ENCODE assay signal across 25 cellular contexts in genomic region chr15:54559405-54560064, GRCh38.
DNase-seq lines count a peak whose midpoint lies in the region; ATAC-seq, FAIRE-seq and TF ChIP-seq lines count a peak whose summit lies in the region.
"Had no signal": no experiment of that assay in that cellular context is flagged by ENCODE, and none has a peak within 500 bp of the region (broad histone marks: within the 10 kb centered on the region; RNA-seq: fewer than 3 reads in every experiment).

No MANE protein-coding gene starts in this region.

- H3K36me3 Mint-ChIP-seq in mesothelial cell of epicardium: no peaks in the 10 kb centered on the region
- H3K36me3 Mint-ChIP-seq: activated naive CD8-positive, alpha-beta T cell treated with anti-CD3 and anti-CD28 coated beads, Interleukin-2, amount 10 ng/mL, durations not matched to agents 7 days and 5 days; naive thymus-derived CD4-positive, alpha-beta T cell; type B pancreatic cell had no signal

- DNase-seq in A549 (ENCODE audit: low read depth in 1 of 2, low spot score in 1 of 2) (no peak), K562 (ENCODE audit: extremely low read depth in 1 of 4, low spot score in 3 of 4) (no peak), midbrain (lab: John Stamatoyannopoulos, UW) (peak; percentile 14), NCI-H2081 treated with DMSO at 0.1 percent for 48 hours (lab: John Stamatoyannopoulos, UW) (no peak), mesothelial cell of epicardium (ENCODE audit: low spot score in 2 of 2, unreplicated experiment in 2 of 2) (no peak)
- DNase-seq in activated CD8-positive, alpha-beta memory T cell treated with anti-CD3 and anti-CD28 coated beads, Interleukin-2, amount 50 U/mL, for 4 hours: no peak
- DNase-seq: activated CD4-positive, alpha-beta T cell treated with anti-CD3 and anti-CD28 coated beads for 36 hours; activated effector memory CD4-positive, alpha-beta T cell treated with Interleukin-2 at 50 U/mL for 16 hours; activated naive CD8-positive, alpha-beta T cell treated with anti-CD3 and anti-CD28 coated beads, Interleukin-2, amount 10 ng/mL, durations not matched to agents 7 days and 5 days; central memory CD4-positive, alpha-beta T cell; esophagus squamous epithelium; foreskin melanocyte; hippocampal formation; naive thymus-derived CD4-positive, alpha-beta T cell; NCI-H1105; NCI-H187 treated with DMSO at 0.1 percent for 48 hours; NCI-H526 treated with DMSO at 0.1 percent for 48 hours; spleen had no signal

- TF ChIP-seq EP300 in A549 (IDR thresholded peaks at IDR 0.05): no peak
- no peak for TF ChIP-seq EP300 in K562 (IDR thresholded peaks at IDR 0.05; ENCODE audit: low read length)

- no peak overlapping the region for H3K4me3 ChIP-seq in A549
- no peak overlapping the region for H3K4me3 ChIP-seq in KMS-11 (IDR thresholded peaks at IDR 0.05; ENCODE audit: insufficient read depth, low read depth, low read length)
- H3K4me3 ChIP-seq in K562: no peak overlapping the region
- H3K4me3 ChIP-seq: BLaER1, esophagus squamous epithelium, spleen had no signal

- TF ChIP-seq RAD21 in A549 (conservative IDR thresholded peaks at IDR 0.05 in 1 of 2, IDR thresholded peaks at IDR 0.05 in 1 of 2) (no peak), K562 (CRISPR knock-in tag; conservative IDR thresholded peaks at IDR 0.05 in 1 of 2, IDR thresholded peaks at IDR 0.05 in 1 of 2) (no peak)

- POLR2A ChIA-PET in A549 (lab: Yijun Ruan, JAX): no interaction called here
- POLR2A ChIA-PET in K562 (lab: Yijun Ruan, JAX): no interaction called here

- H3K4me3 Mint-ChIP-seq in mesothelial cell of epicardium: no peak overlapping the region
- H3K4me3 Mint-ChIP-seq: activated CD4-positive, alpha-beta T cell treated with anti-CD3 and anti-CD28 coated beads for 36 hours; activated naive CD8-positive, alpha-beta T cell treated with anti-CD3 and anti-CD28 coated beads, Interleukin-2, amount 10 ng/mL, durations not matched to agents 7 days and 5 days; naive thymus-derived CD4-positive, alpha-beta T cell; type B pancreatic cell had no signal

- no peak overlapping the region for H3K27ac ChIP-seq in A549
- H3K27ac ChIP-seq in KMS-11: peak overlapping the region; percentile 44
- no peak overlapping the region for H3K27ac ChIP-seq in K562 (ENCODE audit: extremely low read depth, low read depth, low read length)
- H3K27ac ChIP-seq: BLaER1, esophagus squamous epithelium, spleen had no signal

- no peak overlapping the region for H3K27ac Mint-ChIP-seq in mesothelial cell of epicardium
- H3K27ac Mint-ChIP-seq: activated CD4-positive, alpha-beta T cell treated with anti-CD3 and anti-CD28 coated beads for 36 hours; activated naive CD8-positive, alpha-beta T cell treated with anti-CD3 and anti-CD28 coated beads, Interleukin-2, amount 10 ng/mL, durations not matched to agents 7 days and 5 days; naive thymus-derived CD4-positive, alpha-beta T cell; type B pancreatic cell had no signal

- H3K27me3 Mint-ChIP-seq in mesothelial cell of epicardium (ENCODE audit: low read depth): peaks cover 2% of the 10 kb centered on the region
- H3K27me3 Mint-ChIP-seq: type B pancreatic cell had no signal

- H3K36me3 ChIP-seq in KMS-11 (ENCODE audit: insufficient read depth): no peaks in the 10 kb centered on the region
- no peaks in the 10 kb centered on the region for H3K36me3 ChIP-seq in K562 (ENCODE audit: control insufficient read depth, insufficient read depth, low read length)
- H3K36me3 ChIP-seq: BLaER1, esophagus squamous epithelium, spleen had no signal

- H3K4me2 ChIP-seq in A549 (no peak overlapping the region), KMS-11 (peak overlapping the region; percentile 70), K562 (ENCODE audit: insufficient read depth, low read length) (no peak overlapping the region)
- H3K4me2 ChIP-seq: BLaER1 had no signal

- CTCF ChIA-PET in A549 (lab: Yijun Ruan, JAX): interaction anchor here (0.5 kb wide), 1 partner anchor 548 kb away, joined by 3 read pairs; no protein-coding TSS in a partner anchor
- CTCF ChIA-PET in K562 (lab: Yijun Ruan, JAX; ENCODE audit: low intra/inter-chr PET ratio): no interaction called here

- H3K9ac ChIP-seq in KMS-11 (peak overlapping the region; percentile 10; the same call in 1 of the 2 replicates), K562 (ENCODE audit: insufficient read depth in 1 of 2, low read depth in 2 of 2, low read length in 2 of 2) (no peak overlapping the region)
- H3K9ac ChIP-seq: BLaER1 had no signal

- H3K9me3 ChIP-seq in A549: no peaks in the 10 kb centered on the region
- H3K9me3 ChIP-seq in K562 (replicated peaks; ENCODE audit: control insufficient read depth, insufficient read depth, low read depth, low read length): no peaks in the 10 kb centered on the region; the same call in 1 of the 2 replicates
- H3K9me3 ChIP-seq: BLaER1, esophagus squamous epithelium, spleen had no signal

- WGBS in A549 (ENCODE audit: missing lambda C conversion rate): 51% methylated on average over 4 of the region's 4 CpGs
- WGBS in K562 (ENCODE audit: insufficient coverage, low coverage, missing lambda C conversion rate): 0% methylated on average over 4 of the region's 4 CpGs

- H3K27me3 ChIP-seq in KMS-11 (ENCODE audit: insufficient read depth, low read depth) (no peaks in the 10 kb centered on the region), K562 (ENCODE audit: control insufficient read depth in 2 of 2, insufficient read depth in 2 of 2, low read length in 2 of 2) (no peaks in the 10 kb centered on the region)
- H3K27me3 ChIP-seq: BLaER1, esophagus squamous epithelium, spleen had no signal

- peak overlapping the region; percentile 21; the same call in 1 of the 2 replicates for H2AFZ ChIP-seq in KMS-11 (ENCODE audit: low read depth)
- no peak overlapping the region for H2AFZ ChIP-seq in K562 (ENCODE audit: low read depth, low read length)

- H3K4me1 Mint-ChIP-seq in mesothelial cell of epicardium: peaks cover 2% of the 10 kb centered on the region
- H3K4me1 Mint-ChIP-seq: activated CD4-positive, alpha-beta T cell treated with anti-CD3 and anti-CD28 coated beads for 36 hours; activated naive CD8-positive, alpha-beta T cell treated with anti-CD3 and anti-CD28 coated beads, Interleukin-2, amount 10 ng/mL, durations not matched to agents 7 days and 5 days; naive thymus-derived CD4-positive, alpha-beta T cell had no signal

- no peaks in the 10 kb centered on the region for H3K79me2 ChIP-seq in KMS-11 (ENCODE audit: insufficient read depth, low read depth)
- H3K79me2 ChIP-seq in K562 (ENCODE audit: control insufficient read depth, insufficient read depth, low read length): no peaks in the 10 kb centered on the region

- intact Hi-C loops in K562 (cut with micrococcal nuclease): no loop called here

- no peak for TF ChIP-seq POLR2A in A549 (IDR thresholded peaks at IDR 0.05; ENCODE audit: low read length)
- no peak for TF ChIP-seq POLR2A in K562 (conservative IDR thresholded peaks at IDR 0.05)

- FAIRE-seq in A549 (lab: Jason Lieb, UNC) (no peak), K562 (lab: Jason Lieb, UNC) (no peak)
- FAIRE-seq: astrocyte, endometrium had no signal

- H3K9me3 Mint-ChIP-seq in mesothelial cell of epicardium: no peaks in the 10 kb centered on the region
- H3K9me3 Mint-ChIP-seq: activated naive CD8-positive, alpha-beta T cell treated with anti-CD3 and anti-CD28 coated beads, Interleukin-2, amount 10 ng/mL, durations not matched to agents 7 days and 5 days; type B pancreatic cell had no signal

- H3K9me1 ChIP-seq in K562 (ENCODE audit: control insufficient read depth, insufficient read depth, low read length): no peaks in the 10 kb centered on the region

- no TSS peak for BruUV-seq in K562 (replicated peaks; lab: Mats Ljungman, UMichigan)

- no peak for ATAC-seq in A549
- ATAC-seq in K562: no peak
- ATAC-seq in GM21390 (IDR thresholded peaks at IDR 0.05; ENCODE audit: unreplicated experiment): no peak
- ATAC-seq: activated CD4-positive, alpha-beta T cell treated with anti-CD3 and anti-CD28 coated beads for 36 hours; HCT116; naive thymus-derived CD4-positive, alpha-beta T cell had no signal

- TF ChIP-seq CTCF in A549 (IDR thresholded peaks at IDR 0.05) (no peak), KMS-11 (conservative IDR thresholded peaks at IDR 0.05; ENCODE audit: low read depth, low read length) (no peak), K562 (IDR thresholded peaks at IDR 0.05 in 2 of 3, conservative IDR thresholded peaks at IDR 0.05 in 1 of 3; ENCODE audit: insufficient read depth in 2 of 3, low read depth in 1 of 3, low read length in 3 of 3) (no peak), mesothelial cell of epicardium (IDR thresholded peaks at IDR 0.05; ENCODE audit: unreplicated experiment) (no peak)

- H4K20me1 ChIP-seq in KMS-11 (ENCODE audit: insufficient read depth): no peaks in the 10 kb centered on the region
- no peaks in the 10 kb centered on the region for H4K20me1 ChIP-seq in K562 (replicated peaks; ENCODE audit: control insufficient read depth, insufficient read depth, low read length)
- H4K20me1 ChIP-seq: BLaER1 had no signal

- in situ Hi-C loops in K562 (cut with MboI): no loop called here

- H3K4me1 ChIP-seq in A549: no peaks in the 10 kb centered on the region
- H3K4me1 ChIP-seq in KMS-11 (ENCODE audit: low read depth, poor library complexity, severe bottlenecking): peaks cover 65% of the 10 kb centered on the region
- no peaks in the 10 kb centered on the region for H3K4me1 ChIP-seq in K562 (replicated peaks in 1 of 2; ENCODE audit: control insufficient read depth in 2 of 2, insufficient read depth in 2 of 2, low read length in 2 of 2)
- H3K4me1 ChIP-seq: BLaER1, esophagus squamous epithelium, spleen had no signal

TF ChIP-seq in A549, 52 proteins besides CTCF, POLR2A, EP300 and RAD21:
- TF ChIP-seq CEBPB (IDR thresholded peaks at IDR 0.05): no peak
- peak; percentile 49 for TF ChIP-seq MAFK (IDR thresholded peaks at IDR 0.05; ENCODE audit: partially characterized antibody)
- no peak for TF ChIP-seq TP53 (CRISPR knock-in tag; IDR thresholded peaks at IDR 0.05)
- TF ChIP-seq CHD4 (IDR thresholded peaks at IDR 0.05; ENCODE audit: borderline replicate concordance): no peak

TF ChIP-seq in K562, 482 proteins besides CTCF, POLR2A, EP300 and RAD21:
- TF ChIP-seq TFAP4 (CRISPR knock-in tag; IDR thresholded peaks at IDR 0.05; ENCODE audit: borderline replicate concordance) (no peak), MAFF (IDR thresholded peaks at IDR 0.05; ENCODE audit: low read length) (peak; percentile 32; the same call in 1 of the 2 replicates), MAFK (IDR thresholded peaks at IDR 0.05; ENCODE audit: low read length) (peak; percentile 33; the same call in 1 of the 2 replicates)

Comparison
In these comparisons a context has a peak if more than half of its experiments do, and no peak if none do; other contexts are left out.
1. Of the 35 proteins assayed by ChIP-seq in both K562 and A549: peak only in K562: none; only in A549: none; in both: MAFK; in neither: 34.